1 cellular context compared by ENCODE assay signal in the genomic region with DNA sequence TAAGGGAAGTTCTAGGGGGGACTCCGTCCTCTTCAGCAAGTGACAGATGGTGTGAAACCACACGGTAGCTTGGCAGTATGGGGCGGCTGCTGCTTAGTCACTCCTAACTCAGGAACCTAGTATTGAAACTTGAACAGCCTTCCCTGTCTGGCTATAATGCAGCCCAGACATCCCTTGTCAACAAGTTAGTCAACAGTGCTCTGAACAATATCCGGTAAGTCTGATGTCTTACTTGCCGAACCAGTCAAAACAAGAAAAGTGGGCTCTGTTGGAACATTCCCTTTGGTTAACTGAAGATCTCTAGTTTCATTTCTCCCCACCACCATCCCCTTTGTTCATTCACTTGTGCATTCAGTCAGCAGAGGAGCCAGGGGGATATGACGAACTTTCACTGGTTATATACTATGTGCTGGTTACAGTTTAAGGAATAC.
TF ChIP-seq lines count a peak whose summit lies in the region.

No MANE protein-coding gene starts in this region.

TF ChIP-seq in GM23338, 12 proteins besides CTCF, POLR2A, EP300 and RAD21 (continued from another document):
- TF ChIP-seq, protein P1, sequence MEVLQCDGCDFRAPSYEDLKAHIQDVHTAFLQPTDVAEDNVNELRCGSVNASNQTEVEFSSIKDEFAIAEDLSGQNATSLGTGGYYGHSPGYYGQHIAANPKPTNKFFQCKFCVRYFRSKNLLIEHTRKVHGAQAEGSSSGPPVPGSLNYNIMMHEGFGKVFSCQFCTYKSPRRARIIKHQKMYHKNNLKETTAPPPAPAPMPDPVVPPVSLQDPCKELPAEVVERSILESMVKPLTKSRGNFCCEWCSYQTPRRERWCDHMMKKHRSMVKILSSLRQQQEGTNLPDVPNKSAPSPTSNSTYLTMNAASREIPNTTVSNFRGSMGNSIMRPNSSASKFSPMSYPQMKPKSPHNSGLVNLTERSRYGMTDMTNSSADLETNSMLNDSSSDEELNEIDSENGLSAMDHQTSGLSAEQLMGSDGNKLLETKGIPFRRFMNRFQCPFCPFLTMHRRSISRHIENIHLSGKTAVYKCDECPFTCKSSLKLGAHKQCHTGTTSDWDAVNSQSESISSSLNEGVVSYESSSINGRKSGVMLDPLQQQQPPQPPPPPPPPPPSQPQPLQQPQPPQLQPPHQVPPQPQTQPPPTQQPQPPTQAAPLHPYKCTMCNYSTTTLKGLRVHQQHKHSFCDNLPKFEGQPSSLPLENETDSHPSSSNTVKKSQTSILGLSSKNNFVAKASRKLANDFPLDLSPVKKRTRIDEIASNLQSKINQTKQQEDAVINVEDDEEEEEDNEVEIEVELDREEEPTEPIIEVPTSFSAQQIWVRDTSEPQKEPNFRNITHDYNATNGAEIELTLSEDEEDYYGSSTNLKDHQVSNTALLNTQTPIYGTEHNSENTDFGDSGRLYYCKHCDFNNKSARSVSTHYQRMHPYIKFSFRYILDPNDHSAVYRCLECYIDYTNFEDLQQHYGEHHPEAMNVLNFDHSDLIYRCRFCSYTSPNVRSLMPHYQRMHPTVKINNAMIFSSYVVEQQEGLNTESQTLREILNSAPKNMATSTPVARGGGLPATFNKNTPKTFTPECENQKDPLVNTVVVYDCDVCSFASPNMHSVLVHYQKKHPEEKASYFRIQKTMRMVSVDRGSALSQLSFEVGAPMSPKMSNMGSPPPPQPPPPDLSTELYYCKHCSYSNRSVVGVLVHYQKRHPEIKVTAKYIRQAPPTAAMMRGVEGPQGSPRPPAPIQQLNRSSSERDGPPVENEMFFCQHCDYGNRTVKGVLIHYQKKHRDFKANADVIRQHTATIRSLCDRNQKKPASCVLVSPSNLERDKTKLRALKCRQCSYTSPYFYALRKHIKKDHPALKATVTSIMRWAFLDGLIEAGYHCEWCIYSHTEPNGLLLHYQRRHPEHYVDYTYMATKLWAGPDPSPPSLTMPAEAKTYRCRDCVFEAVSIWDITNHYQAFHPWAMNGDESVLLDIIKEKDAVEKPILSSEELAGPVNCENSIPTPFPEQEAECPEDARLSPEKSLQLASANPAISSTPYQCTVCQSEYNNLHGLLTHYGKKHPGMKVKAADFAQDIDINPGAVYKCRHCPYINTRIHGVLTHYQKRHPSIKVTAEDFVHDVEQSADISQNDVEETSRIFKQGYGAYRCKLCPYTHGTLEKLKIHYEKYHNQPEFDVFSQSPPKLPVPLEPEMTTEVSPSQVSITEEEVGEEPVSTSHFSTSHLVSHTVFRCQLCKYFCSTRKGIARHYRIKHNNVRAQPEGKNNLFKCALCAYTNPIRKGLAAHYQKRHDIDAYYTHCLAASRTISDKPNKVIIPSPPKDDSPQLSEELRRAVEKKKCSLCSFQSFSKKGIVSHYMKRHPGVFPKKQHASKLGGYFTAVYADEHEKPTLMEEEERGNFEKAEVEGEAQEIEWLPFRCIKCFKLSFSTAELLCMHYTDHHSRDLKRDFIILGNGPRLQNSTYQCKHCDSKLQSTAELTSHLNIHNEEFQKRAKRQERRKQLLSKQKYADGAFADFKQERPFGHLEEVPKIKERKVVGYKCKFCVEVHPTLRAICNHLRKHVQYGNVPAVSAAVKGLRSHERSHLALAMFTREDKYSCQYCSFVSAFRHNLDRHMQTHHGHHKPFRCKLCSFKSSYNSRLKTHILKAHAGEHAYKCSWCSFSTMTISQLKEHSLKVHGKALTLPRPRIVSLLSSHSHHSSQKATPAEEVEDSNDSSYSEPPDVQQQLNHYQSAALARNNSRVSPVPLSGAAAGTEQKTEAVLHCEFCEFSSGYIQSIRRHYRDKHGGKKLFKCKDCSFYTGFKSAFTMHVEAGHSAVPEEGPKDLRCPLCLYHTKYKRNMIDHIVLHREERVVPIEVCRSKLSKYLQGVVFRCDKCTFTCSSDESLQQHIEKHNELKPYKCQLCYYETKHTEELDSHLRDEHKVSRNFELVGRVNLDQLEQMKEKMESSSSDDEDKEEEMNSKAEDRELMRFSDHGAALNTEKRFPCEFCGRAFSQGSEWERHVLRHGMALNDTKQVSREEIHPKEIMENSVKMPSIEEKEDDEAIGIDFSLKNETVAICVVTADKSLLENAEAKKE (CRISPR knock-in tag; IDR thresholded peaks at IDR 0.05), result no peak
- TF ChIP-seq JUNB (IDR thresholded peaks at IDR 0.05; ENCODE audit: unreplicated experiment) (no peak), CREB1 (CRISPR knock-in tag; IDR thresholded peaks at IDR 0.05; ENCODE audit: low read depth) (no peak), NANOG (IDR thresholded peaks at IDR 0.05; ENCODE audit: borderline replicate concordance) (no peak), POLR2AphosphoS5 (IDR thresholded peaks at IDR 0.05; ENCODE audit: low read depth) (no peak)
